33 cellular contexts compared by ENCODE assay signal in genomic region chr21:29441651-29442050, GRCh38.
A peak's percentile ranks its signal among the peaks of the same experiment; 100 is the strongest.
DNase-seq lines count a peak whose midpoint lies in the region; ATAC-seq and TF ChIP-seq lines count a peak whose summit lies in the region.
"Had no signal": no experiment of that assay in that cellular context is flagged by ENCODE, and none has a peak within 500 bp of the region (broad histone marks: within the 10 kb centered on the region; RNA-seq: fewer than 3 reads in every experiment).

No MANE protein-coding gene starts in this region.

- H3K36me3 ChIP-seq in mesenchymal stem cell (ENCODE audit: control insufficient read depth in 1 of 2, insufficient read depth in 2 of 2, low read depth in 1 of 2, low read length in 2 of 2) (no peaks in the 10 kb centered on the region), brain microvascular endothelial cell (replicated peaks) (no peaks in the 10 kb centered on the region)
- H3K36me3 ChIP-seq: esophagus muscularis mucosa, gastroesophageal sphincter, neutrophil, thoracic aorta, vagina had no signal

- no peak overlapping the region for H3K23ac ChIP-seq in mesenchymal stem cell (ENCODE audit: low read length in 2 of 2)

- H3K4me2 ChIP-seq in mesenchymal stem cell (ENCODE audit: low read length, poor library complexity, severe bottlenecking), result no peak overlapping the region
- H3K4me2 ChIP-seq: A549 had no signal

- WGBS in mesenchymal stem cell, result 96% methylated on average over 3 of the region's 3 CpGs

- no peaks in the 10 kb centered on the region for H3K27me3 Mint-ChIP-seq in stimulated activated naive CD8-positive, alpha-beta T cell treated with anti-CD3 and anti-CD28 coated beads, Interleukin-15, Interleukin-2, amounts not matched to agents 100 ng/mL and 50 ng/mL, for 24 hours
- H3K27me3 Mint-ChIP-seq in stimulated activated naive CD8-positive, alpha-beta T cell treated with anti-CD3 and anti-CD28 coated beads, Interleukin-15, amount 100 ng/mL, for 72 hours, result no peaks in the 10 kb centered on the region
- no peaks in the 10 kb centered on the region for H3K27me3 Mint-ChIP-seq in activated CD8-positive, alpha-beta T cell treated with anti-CD3 and anti-CD28 coated beads for 36 hours
- H3K27me3 Mint-ChIP-seq: activated naive CD4-positive, alpha-beta T cell treated with anti-CD3 and anti-CD28 coated beads, Interleukin-2, amount 10 ng/mL, durations not matched to agents 7 days and 5 days; dendritic cell treated with granulocyte-macrophage colony-stimulating factor and Interleukin-4, amounts not matched to agents 40 ng/mL and 50 ng/mL, for 4 days; progenitor cell of endocrine pancreas had no signal

- H2BK12ac ChIP-seq in mesenchymal stem cell (ENCODE audit: low read length in 2 of 2), result no peak overlapping the region

- no peak for TF ChIP-seq CTCF in activated CD8-positive, alpha-beta T cell treated with anti-CD3 and anti-CD28 coated beads for 36 hours (IDR thresholded peaks at IDR 0.05)
- TF ChIP-seq CTCF in brain microvascular endothelial cell (IDR thresholded peaks at IDR 0.05; ENCODE audit: low read depth, low read length, missing control alignments), result no peak

- peak overlapping the region; percentile 18 for H3K9ac ChIP-seq in mesenchymal stem cell (ENCODE audit: low read length)

- H3K4me1 ChIP-seq in mesenchymal stem cell (ENCODE audit: control insufficient read depth, insufficient read depth, low read depth, low read length), result no peaks in the 10 kb centered on the region
- H3K4me1 ChIP-seq: A549, esophagus muscularis mucosa, gastroesophageal sphincter, vagina had no signal

- in situ Hi-C loops in brain microvascular endothelial cell (cut with HindIII; ENCODE audit: low pct_ligation_motif_present, low sequenced_read_pairs), result no loop called here

- no peaks in the 10 kb centered on the region for H3K9me3 ChIP-seq in mesenchymal stem cell (ENCODE audit: control insufficient read depth, low read length)
- H3K9me3 ChIP-seq: A549, esophagus muscularis mucosa, gastroesophageal sphincter, neutrophil, thoracic aorta, vagina had no signal

- peak overlapping the region; percentile 81 for H3K27ac Mint-ChIP-seq in stimulated activated naive CD8-positive, alpha-beta T cell treated with anti-CD3 and anti-CD28 coated beads, Interleukin-15, Interleukin-2, amounts not matched to agents 100 ng/mL and 50 ng/mL, for 24 hours
- H3K27ac Mint-ChIP-seq in stimulated activated naive CD8-positive, alpha-beta T cell treated with anti-CD3 and anti-CD28 coated beads, Interleukin-15, amount 100 ng/mL, for 72 hours, result no peak overlapping the region
- H3K27ac Mint-ChIP-seq in activated CD8-positive, alpha-beta T cell treated with anti-CD3 and anti-CD28 coated beads for 36 hours, result peak overlapping the region; percentile 88
- H3K27ac Mint-ChIP-seq: activated naive CD4-positive, alpha-beta T cell treated with anti-CD3 and anti-CD28 coated beads, Interleukin-2, amount 10 ng/mL, durations not matched to agents 7 days and 5 days; dendritic cell treated with granulocyte-macrophage colony-stimulating factor and Interleukin-4, amounts not matched to agents 40 ng/mL and 50 ng/mL, for 4 days; endodermal cell; progenitor cell of endocrine pancreas had no signal

- H2BK5ac ChIP-seq in mesenchymal stem cell (ENCODE audit: low read depth, low read length, poor library complexity, severe bottlenecking), result no peak overlapping the region

- H3K4ac ChIP-seq in mesenchymal stem cell (ENCODE audit: low read depth in 1 of 2, low read length in 2 of 2), result no peak overlapping the region

- H3K9me3 Mint-ChIP-seq in stimulated activated naive CD8-positive, alpha-beta T cell treated with anti-CD3 and anti-CD28 coated beads, Interleukin-15, Interleukin-2, amounts not matched to agents 100 ng/mL and 50 ng/mL, for 24 hours, result no peaks in the 10 kb centered on the region
- no peaks in the 10 kb centered on the region for H3K9me3 Mint-ChIP-seq in stimulated activated naive CD8-positive, alpha-beta T cell treated with anti-CD3 and anti-CD28 coated beads, Interleukin-15, amount 100 ng/mL, for 72 hours
- peaks cover 2% of the 10 kb centered on the region for H3K9me3 Mint-ChIP-seq in activated CD8-positive, alpha-beta T cell treated with anti-CD3 and anti-CD28 coated beads for 36 hours
- H3K9me3 Mint-ChIP-seq: activated naive CD4-positive, alpha-beta T cell treated with anti-CD3 and anti-CD28 coated beads, Interleukin-2, amount 10 ng/mL, durations not matched to agents 7 days and 5 days; dendritic cell treated with granulocyte-macrophage colony-stimulating factor and Interleukin-4, amounts not matched to agents 40 ng/mL and 50 ng/mL, for 4 days had no signal

- no peak overlapping the region for H4K8ac ChIP-seq in mesenchymal stem cell (ENCODE audit: low read length)

- DNase-seq in stimulated activated naive CD8-positive, alpha-beta T cell treated with anti-CD3 and anti-CD28 coated beads, Interleukin-15, amount 100 ng/mL, for 72 hours, result no peak
- DNase-seq in activated CD8-positive, alpha-beta T cell treated with anti-CD3 and anti-CD28 coated beads for 36 hours, result no peak
- DNase-seq in mesenchymal stem cell, result no peak
- no peak for DNase-seq in NCI-H1092 treated with DMSO at 0.1 percent for 48 hours (lab: John Stamatoyannopoulos, UW)
- no peak for DNase-seq in brain microvascular endothelial cell
- DNase-seq: activated CD4-positive, alpha-beta T cell treated with anti-CD3 and anti-CD28 coated beads for 48 hours; activated naive CD4-positive, alpha-beta T cell treated with anti-CD3 and anti-CD28 coated beads, Interleukin-2, amount 10 ng/mL, durations not matched to agents 7 days and 5 days; activated T-cell treated with anti-CD3 and anti-CD28 coated beads, Interleukin-2, amount 50 U/mL, for 48 hours; amygdala; C1 segment of cervical spinal cord; central memory CD4-positive, alpha-beta T cell; endodermal cell; GOT3; hippocampal formation; left cardiac atrium; NCI-H2171; NCI-H524; Right ventricle myocardium superior; stimulated activated CD4-positive, alpha-beta T cell treated with anti-CD3 and anti-CD28 coated beads, Interleukin-15, amount 100 ng/mL, for 24 hours; stimulated activated naive CD4-positive, alpha-beta T cell had no signal

- H3K4me3 ChIP-seq in mesenchymal stem cell (ENCODE audit: insufficient read depth in 1 of 2, low read depth in 1 of 2, low read length in 2 of 2) (no peak overlapping the region), brain microvascular endothelial cell (ENCODE audit: low read depth, low read length) (no peak overlapping the region)
- H3K4me3 ChIP-seq: A549, esophagus muscularis mucosa, gastroesophageal sphincter, thoracic aorta, vagina had no signal

- POLR2A ChIA-PET in activated CD8-positive, alpha-beta T cell treated with anti-CD3 and anti-CD28 coated beads for 36 hours (lab: Charles Lee), result interaction anchor here (1.4 kb wide), 1 partner anchor 423 kb away, joined by 3 read pairs; the partner anchor contains the start of gene RWDD2B

- no peak overlapping the region for H3K14ac ChIP-seq in mesenchymal stem cell (ENCODE audit: low read length in 2 of 2)

- H3K27me3 ChIP-seq in mesenchymal stem cell (ENCODE audit: control insufficient read depth in 1 of 2, insufficient read depth in 1 of 2, low read length in 2 of 2), result no peaks in the 10 kb centered on the region
- H3K27me3 ChIP-seq in brain microvascular endothelial cell (replicated peaks), result no peaks in the 10 kb centered on the region
- H3K27me3 ChIP-seq: esophagus muscularis mucosa, gastroesophageal sphincter, neutrophil, vagina had no signal

- H3K79me1 ChIP-seq in mesenchymal stem cell (replicated peaks; ENCODE audit: low read length, poor library complexity, severe bottlenecking), result no peaks in the 10 kb centered on the region

- H2AK5ac ChIP-seq in mesenchymal stem cell (ENCODE audit: low read length, severe bottlenecking), result no peak overlapping the region

- H3K36me3 Mint-ChIP-seq in stimulated activated naive CD8-positive, alpha-beta T cell treated with anti-CD3 and anti-CD28 coated beads, Interleukin-15, Interleukin-2, amounts not matched to agents 100 ng/mL and 50 ng/mL, for 24 hours (ENCODE audit: low read depth), result peaks cover 7% of the 10 kb centered on the region
- H3K36me3 Mint-ChIP-seq in activated CD8-positive, alpha-beta T cell treated with anti-CD3 and anti-CD28 coated beads for 36 hours (ENCODE audit: low read depth), result peaks cover 18% of the 10 kb centered on the region
- H3K36me3 Mint-ChIP-seq: activated naive CD4-positive, alpha-beta T cell treated with anti-CD3 and anti-CD28 coated beads, Interleukin-2, amount 10 ng/mL, durations not matched to agents 7 days and 5 days had no signal

- H2BK120ac ChIP-seq in mesenchymal stem cell (ENCODE audit: low read depth, low read length), result no peak overlapping the region

- CTCF ChIA-PET in activated CD8-positive, alpha-beta T cell treated with anti-CD3 and anti-CD28 coated beads for 36 hours (lab: Charles Lee), result interaction anchor here (1.2 kb wide), 1 partner anchor 34 kb away, joined by 6 read pairs; no protein-coding TSS in a partner anchor

- intact Hi-C loops in activated CD8-positive, alpha-beta T cell treated with anti-CD3 and anti-CD28 coated beads for 36 hours (cut with micrococcal nuclease), result no loop called here

- H3K18ac ChIP-seq in mesenchymal stem cell (ENCODE audit: low read depth in 1 of 2, low read length in 2 of 2), result no peak overlapping the region

- no peak overlapping the region for H3K4me3 Mint-ChIP-seq in stimulated activated naive CD8-positive, alpha-beta T cell treated with anti-CD3 and anti-CD28 coated beads, Interleukin-15, Interleukin-2, amounts not matched to agents 100 ng/mL and 50 ng/mL, for 24 hours
- no peak overlapping the region for H3K4me3 Mint-ChIP-seq in stimulated activated naive CD8-positive, alpha-beta T cell treated with anti-CD3 and anti-CD28 coated beads, Interleukin-15, amount 100 ng/mL, for 72 hours
- peak overlapping the region; percentile 7 for H3K4me3 Mint-ChIP-seq in activated CD8-positive, alpha-beta T cell treated with anti-CD3 and anti-CD28 coated beads for 36 hours
- H3K4me3 Mint-ChIP-seq: activated naive CD4-positive, alpha-beta T cell treated with anti-CD3 and anti-CD28 coated beads, Interleukin-2, amount 10 ng/mL, durations not matched to agents 7 days and 5 days; dendritic cell treated with granulocyte-macrophage colony-stimulating factor and Interleukin-4, amounts not matched to agents 40 ng/mL and 50 ng/mL, for 4 days; endodermal cell had no signal

- no peak overlapping the region for H4K91ac ChIP-seq in mesenchymal stem cell (ENCODE audit: low read length)

- no peak for ATAC-seq in stimulated activated naive CD8-positive, alpha-beta T cell treated with anti-CD3 and anti-CD28 coated beads, Interleukin-15, amount 100 ng/mL, for 72 hours
- no peak for ATAC-seq in activated CD8-positive, alpha-beta T cell treated with anti-CD3 and anti-CD28 coated beads for 36 hours
- ATAC-seq in GM21528 (IDR thresholded peaks at IDR 0.05; ENCODE audit: low FRiP score, unreplicated experiment), result no peak
- ATAC-seq in SK-N-SH treated with all-trans-retinoic acid at 6 μM for 48 hours, result no peak
- ATAC-seq: A549, gastroesophageal sphincter, left cardiac atrium, sciatic nerve had no signal

- peaks cover 37% of the 10 kb centered on the region for H3K4me1 Mint-ChIP-seq in stimulated activated naive CD8-positive, alpha-beta T cell treated with anti-CD3 and anti-CD28 coated beads, Interleukin-15, Interleukin-2, amounts not matched to agents 100 ng/mL and 50 ng/mL, for 24 hours (ENCODE audit: low read depth)
- H3K4me1 Mint-ChIP-seq in stimulated activated naive CD8-positive, alpha-beta T cell treated with anti-CD3 and anti-CD28 coated beads, Interleukin-15, amount 100 ng/mL, for 72 hours, result peaks cover 17% of the 10 kb centered on the region
- peaks cover 46% of the 10 kb centered on the region for H3K4me1 Mint-ChIP-seq in activated CD8-positive, alpha-beta T cell treated with anti-CD3 and anti-CD28 coated beads for 36 hours (ENCODE audit: low read depth)

- H2BK15ac ChIP-seq in mesenchymal stem cell (ENCODE audit: low read depth, poor library complexity, severe bottlenecking), result no peak overlapping the region

- H3K27ac ChIP-seq in mesenchymal stem cell (ENCODE audit: low read length, poor library complexity, severe bottlenecking) (no peak overlapping the region), brain microvascular endothelial cell (no peak overlapping the region)
- H3K27ac ChIP-seq: A549, esophagus muscularis mucosa, gastroesophageal sphincter, neutrophil, thoracic aorta, vagina, VCaP had no signal

- H2AFZ ChIP-seq in mesenchymal stem cell (ENCODE audit: low read depth, low read length), result no peak overlapping the region

Comparison
In these comparisons a context has a peak if more than half of its experiments do, and no peak if none do; other contexts are left out.
1. H3K27ac Mint-ChIP-seq: peak in stimulated activated naive CD8-positive, alpha-beta T cell treated with anti-CD3 and anti-CD28 coated beads, Interleukin-15, Interleukin-2, amounts not matched to agents 100 ng/mL and 50 ng/mL, for 24 hours (single experiment) and activated CD8-positive, alpha-beta T cell treated with anti-CD3 and anti-CD28 coated beads for 36 hours (single experiment); none in stimulated activated naive CD8-positive, alpha-beta T cell treated with anti-CD3 and anti-CD28 coated beads, Interleukin-15, amount 100 ng/mL, for 72 hours (0 of 2).